Comparison of ENCODE assay signal across 8 cellular contexts in genomic region chr9:127716412-127716811, GRCh38. TPM values are rescaled to one million over a fixed set of nuclear protein-coding genes. Genes with fewer than 3 reads are reported as not detected.
DNase-seq lines count a peak whose midpoint lies in the region; ATAC-seq and TF ChIP-seq lines count a peak whose summit lies in the region.

No MANE protein-coding gene starts in this region.

- intact Hi-C loops in transverse colon (cut with DNase I; ENCODE audit: low total_unique reads): no loop called here

- TF ChIP-seq EP300 in transverse colon (IDR thresholded peaks at IDR 0.05; ENCODE audit: low read depth): no peak

- H3K9ac ChIP-seq in adipocyte (ENCODE audit: low read length) (peak overlapping the region; percentile 88), mucosa of rectum (ENCODE audit: low read depth in 1 of 2, low read length in 2 of 2) (peak overlapping the region in 1 of 2 donors; percentile 24)

- no peaks in the 10 kb centered on the region for H3K36me3 Mint-ChIP-seq in activated naive CD4-positive, alpha-beta T cell treated with anti-CD3 and anti-CD28 coated beads, Interleukin-2, amount 10 ng/mL, durations not matched to agents 7 days and 5 days

- no peak for DNase-seq in activated naive CD4-positive, alpha-beta T cell treated with anti-CD3 and anti-CD28 coated beads, Interleukin-2, amount 10 ng/mL, durations not matched to agents 7 days and 5 days
- no peak for DNase-seq in activated naive CD4-positive, alpha-beta T cell treated with anti-CD3 and anti-CD28 coated beads, Interleukin-2, amount 50 U/mL, for 16 hours
- DNase-seq in adipocyte (ENCODE audit: low read depth): no peak
- no peak for DNase-seq in transverse colon
- DNase-seq in NCI-H82 (lab: John Stamatoyannopoulos, UW): no peak
- no peak for DNase-seq in NCI-H187 treated with DMSO at 0.1 percent for 48 hours (lab: John Stamatoyannopoulos, UW)

- H3K9me3 ChIP-seq in adipocyte (ENCODE audit: control insufficient read depth, low read length) (no peaks in the 10 kb centered on the region), mucosa of rectum (ENCODE audit: control insufficient read depth in 2 of 2, low read length in 2 of 2) (no peaks in the 10 kb centered on the region), transverse colon (no peaks in the 10 kb centered on the region)

- H3K27ac ChIP-seq in mucosa of rectum (ENCODE audit: low read depth in 2 of 2, low read length in 2 of 2) (peak overlapping the region in 1 of 2 donors; percentile 87), transverse colon (peak overlapping the region; percentile 82 to 94 (median 88))

- peaks cover 13% of the 10 kb centered on the region for H3K27me3 Mint-ChIP-seq in activated naive CD4-positive, alpha-beta T cell treated with anti-CD3 and anti-CD28 coated beads, Interleukin-2, amount 10 ng/mL, durations not matched to agents 7 days and 5 days

- peaks cover 16% of the 10 kb centered on the region for H3K4me1 ChIP-seq in adipocyte (ENCODE audit: control insufficient read depth, insufficient read depth, low read length)
- H3K4me1 ChIP-seq in mucosa of rectum (ENCODE audit: control insufficient read depth in 2 of 2, insufficient read depth in 2 of 2, low read length in 2 of 2): peaks cover 6 to 10% of the 10 kb centered on the region in 2 donors
- H3K4me1 ChIP-seq in transverse colon: peaks cover 7 to 19% (median 14%) of the 10 kb centered on the region in 4 donors

- in situ Hi-C loops in transverse colon (cut with MboI; ENCODE audit: low pct_ligation_motif_present in 1 of 4, low pct_unique_long_range_greater_than_20kb in 1 of 4, low sequenced_read_pairs in 3 of 4): no loop called here

- no peaks in the 10 kb centered on the region for H3K9me3 Mint-ChIP-seq in activated naive CD4-positive, alpha-beta T cell treated with anti-CD3 and anti-CD28 coated beads, Interleukin-2, amount 10 ng/mL, durations not matched to agents 7 days and 5 days

- H3K4me3 ChIP-seq in adipocyte (ENCODE audit: low read length): peak overlapping the region; percentile 90
- peak overlapping the region; percentile 73 to 91 for H3K4me3 ChIP-seq in mucosa of rectum (ENCODE audit: low read length in 2 of 2)
- peak overlapping the region in 1 of 4 donors; percentile 77 for H3K4me3 ChIP-seq in transverse colon

- no peak for ATAC-seq in HG02885 (IDR thresholded peaks at IDR 0.05; ENCODE audit: poor library complexity, unreplicated experiment)

- peak overlapping the region; percentile 100 for H3K4me3 Mint-ChIP-seq in activated naive CD4-positive, alpha-beta T cell treated with anti-CD3 and anti-CD28 coated beads, Interleukin-2, amount 10 ng/mL, durations not matched to agents 7 days and 5 days

- WGBS in transverse colon (ENCODE audit: low coverage in 1 of 2), 2 donors: 75% methylated on average over 9 of the region's 9 CpGs; no CpG with 5 or more reads in 1 of the 2 donors

- TF ChIP-seq CTCF in transverse colon (IDR thresholded peaks at IDR 0.05): no peak

- H3K27ac Mint-ChIP-seq in activated naive CD4-positive, alpha-beta T cell treated with anti-CD3 and anti-CD28 coated beads, Interleukin-2, amount 10 ng/mL, durations not matched to agents 7 days and 5 days: no peak overlapping the region

- H3K27me3 ChIP-seq in adipocyte (replicated peaks; ENCODE audit: control insufficient read depth, insufficient read depth, low read length) (no peaks in the 10 kb centered on the region), mucosa of rectum (ENCODE audit: control insufficient read depth in 2 of 2, insufficient read depth in 2 of 2, low read length in 2 of 2) (no peaks in the 10 kb centered on the region), transverse colon (no peaks in the 10 kb centered on the region)

- H3K4me1 Mint-ChIP-seq in activated naive CD4-positive, alpha-beta T cell treated with anti-CD3 and anti-CD28 coated beads, Interleukin-2, amount 10 ng/mL, durations not matched to agents 7 days and 5 days: peaks cover 40% of the 10 kb centered on the region

- CTCF ChIA-PET in activated naive CD4-positive, alpha-beta T cell treated with anti-CD3 and anti-CD28 coated beads, Interleukin-2, amount 10 ng/mL, durations not matched to agents 7 days and 5 days (lab: Charles Lee): interaction anchor here (0.6 to 3.0 kb wide), 3 partner anchors 18 to 126 kb away, joined by 3 to 9 read pairs (median 4); partner anchors contain the start of gene TOR2A

- no peak for TF ChIP-seq POLR2A in transverse colon (IDR thresholded peaks at IDR 0.05)

- H3K36me3 ChIP-seq in adipocyte (ENCODE audit: control insufficient read depth, insufficient read depth, low read length, severe bottlenecking): no peaks in the 10 kb centered on the region
- no peaks in the 10 kb centered on the region for H3K36me3 ChIP-seq in mucosa of rectum (ENCODE audit: control insufficient read depth in 2 of 2, insufficient read depth in 2 of 2, low read length in 2 of 2)
- no peaks in the 10 kb centered on the region for H3K36me3 ChIP-seq in transverse colon

RNA-seq across cellular contexts. Expression of gene TTC16, which starts 0.5 kb away (rescaled TPM):
- not detected for total RNA-seq in transverse colon

RNA-seq across cellular contexts. Expression of gene PTRH1, which starts 0.9 kb away (rescaled TPM):
- 1 to 10 TPM; 2.4 to 9.7 (median 6.2) TPM for total RNA-seq in transverse colon

RNA-seq across cellular contexts. Expression of gene CFAP157, which starts 9.6 kb away (rescaled TPM):
- not detected for total RNA-seq in transverse colon

RNA-seq across cellular contexts. Expression of gene TOR2A, which starts 18.7 kb away (rescaled TPM):
- 100 to 1,000 TPM in 1 of 4 donors, 10 to 100 TPM in 3; 31.4 to 126 (median 48.1) TPM for total RNA-seq in transverse colon
